3 cellular contexts compared by ENCODE assay signal in the genomic region with DNA sequence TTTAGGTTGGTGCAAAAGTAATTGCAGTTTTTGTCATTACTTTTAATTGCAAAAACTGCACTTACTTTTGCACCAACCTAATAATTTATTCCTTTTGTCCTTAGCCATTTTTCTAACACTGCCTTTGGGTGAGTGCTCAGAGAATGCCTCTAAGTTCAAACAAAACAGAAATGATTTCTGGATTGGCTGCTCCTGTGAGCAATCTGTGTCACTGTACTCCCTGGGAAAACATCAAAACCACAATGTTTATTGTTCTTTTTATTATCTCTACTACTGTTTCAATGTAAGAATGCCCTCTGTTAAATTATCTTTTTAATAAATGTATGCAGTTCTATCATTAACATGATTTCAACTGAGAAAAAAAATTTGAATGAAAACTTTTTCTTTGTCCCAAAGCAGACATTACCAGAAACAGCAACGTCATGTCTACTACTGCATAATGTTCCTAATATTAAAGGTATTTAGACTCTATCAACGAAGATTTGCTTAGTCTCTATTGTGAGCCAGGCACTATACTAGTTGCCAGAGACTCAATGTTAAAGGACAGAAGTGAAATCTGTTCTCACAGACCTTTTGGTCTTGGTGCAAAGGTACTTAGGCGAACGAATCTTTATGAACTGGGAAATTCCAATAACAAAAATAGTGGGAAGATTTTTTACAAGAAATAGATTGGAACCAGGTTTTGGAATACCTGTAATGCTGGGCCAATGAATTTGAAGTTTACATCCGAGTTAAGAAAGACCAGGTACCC.
TF ChIP-seq lines count a peak whose summit lies in the region.

No MANE protein-coding gene starts in this region.

TF ChIP-seq in liver, 16 proteins besides CTCF, POLR2A, EP300 and RAD21:
- peak; percentile 77 to 87 for TF ChIP-seq HNF4A (conservative IDR thresholded peaks at IDR 0.05)
- TF ChIP-seq, protein P1, sequence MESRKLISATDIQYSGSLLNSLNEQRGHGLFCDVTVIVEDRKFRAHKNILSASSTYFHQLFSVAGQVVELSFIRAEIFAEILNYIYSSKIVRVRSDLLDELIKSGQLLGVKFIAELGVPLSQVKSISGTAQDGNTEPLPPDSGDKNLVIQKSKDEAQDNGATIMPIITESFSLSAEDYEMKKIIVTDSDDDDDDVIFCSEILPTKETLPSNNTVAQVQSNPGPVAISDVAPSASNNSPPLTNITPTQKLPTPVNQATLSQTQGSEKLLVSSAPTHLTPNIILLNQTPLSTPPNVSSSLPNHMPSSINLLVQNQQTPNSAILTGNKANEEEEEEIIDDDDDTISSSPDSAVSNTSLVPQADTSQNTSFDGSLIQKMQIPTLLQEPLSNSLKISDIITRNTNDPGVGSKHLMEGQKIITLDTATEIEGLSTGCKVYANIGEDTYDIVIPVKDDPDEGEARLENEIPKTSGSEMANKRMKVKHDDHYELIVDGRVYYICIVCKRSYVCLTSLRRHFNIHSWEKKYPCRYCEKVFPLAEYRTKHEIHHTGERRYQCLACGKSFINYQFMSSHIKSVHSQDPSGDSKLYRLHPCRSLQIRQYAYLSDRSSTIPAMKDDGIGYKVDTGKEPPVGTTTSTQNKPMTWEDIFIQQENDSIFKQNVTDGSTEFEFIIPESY (IDR thresholded peaks at IDR 0.05): no peak
- TF ChIP-seq SP1 (IDR thresholded peaks at IDR 0.05): peak; percentile 10

TF ChIP-seq in HepG2, 621 proteins besides CTCF, POLR2A, EP300 and RAD21 (continues in another document):
- TF ChIP-seq THAP11 (CRISPR knock-in tag; IDR thresholded peaks at IDR 0.05): no peak
- TF ChIP-seq ZNF558 (CRISPR knock-in tag; IDR thresholded peaks at IDR 0.05; ENCODE audit: borderline replicate concordance): no peak
- no peak for TF ChIP-seq PPARG (CRISPR knock-in tag; conservative IDR thresholded peaks at IDR 0.05)
- no peak for TF ChIP-seq ATF2 (CRISPR knock-in tag; IDR thresholded peaks at IDR 0.05)
- TF ChIP-seq ZNF629 (CRISPR knock-in tag; conservative IDR thresholded peaks at IDR 0.05): no peak
- no peak for TF ChIP-seq ZNF773 (CRISPR knock-in tag; IDR thresholded peaks at IDR 0.05; ENCODE audit: borderline replicate concordance)
- no peak for TF ChIP-seq NFE2 (CRISPR knock-in tag; IDR thresholded peaks at IDR 0.05)
- TF ChIP-seq, protein P2, sequence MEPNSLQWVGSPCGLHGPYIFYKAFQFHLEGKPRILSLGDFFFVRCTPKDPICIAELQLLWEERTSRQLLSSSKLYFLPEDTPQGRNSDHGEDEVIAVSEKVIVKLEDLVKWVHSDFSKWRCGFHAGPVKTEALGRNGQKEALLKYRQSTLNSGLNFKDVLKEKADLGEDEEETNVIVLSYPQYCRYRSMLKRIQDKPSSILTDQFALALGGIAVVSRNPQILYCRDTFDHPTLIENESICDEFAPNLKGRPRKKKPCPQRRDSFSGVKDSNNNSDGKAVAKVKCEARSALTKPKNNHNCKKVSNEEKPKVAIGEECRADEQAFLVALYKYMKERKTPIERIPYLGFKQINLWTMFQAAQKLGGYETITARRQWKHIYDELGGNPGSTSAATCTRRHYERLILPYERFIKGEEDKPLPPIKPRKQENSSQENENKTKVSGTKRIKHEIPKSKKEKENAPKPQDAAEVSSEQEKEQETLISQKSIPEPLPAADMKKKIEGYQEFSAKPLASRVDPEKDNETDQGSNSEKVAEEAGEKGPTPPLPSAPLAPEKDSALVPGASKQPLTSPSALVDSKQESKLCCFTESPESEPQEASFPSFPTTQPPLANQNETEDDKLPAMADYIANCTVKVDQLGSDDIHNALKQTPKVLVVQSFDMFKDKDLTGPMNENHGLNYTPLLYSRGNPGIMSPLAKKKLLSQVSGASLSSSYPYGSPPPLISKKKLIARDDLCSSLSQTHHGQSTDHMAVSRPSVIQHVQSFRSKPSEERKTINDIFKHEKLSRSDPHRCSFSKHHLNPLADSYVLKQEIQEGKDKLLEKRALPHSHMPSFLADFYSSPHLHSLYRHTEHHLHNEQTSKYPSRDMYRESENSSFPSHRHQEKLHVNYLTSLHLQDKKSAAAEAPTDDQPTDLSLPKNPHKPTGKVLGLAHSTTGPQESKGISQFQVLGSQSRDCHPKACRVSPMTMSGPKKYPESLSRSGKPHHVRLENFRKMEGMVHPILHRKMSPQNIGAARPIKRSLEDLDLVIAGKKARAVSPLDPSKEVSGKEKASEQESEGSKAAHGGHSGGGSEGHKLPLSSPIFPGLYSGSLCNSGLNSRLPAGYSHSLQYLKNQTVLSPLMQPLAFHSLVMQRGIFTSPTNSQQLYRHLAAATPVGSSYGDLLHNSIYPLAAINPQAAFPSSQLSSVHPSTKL (CRISPR knock-in tag; IDR thresholded peaks at IDR 0.05): no peak
- no peak for TF ChIP-seq FOXP4 (CRISPR knock-in tag; IDR thresholded peaks at IDR 0.05)

TF ChIP-seq in SK-N-SH treated with all-trans-retinoic acid at 6 μM for 48 hours, 23 proteins besides CTCF, POLR2A, EP300 and RAD21:
- TF ChIP-seq ZC3H10 (CRISPR knock-in tag; IDR thresholded peaks at IDR 0.05): no peak
- TF ChIP-seq, protein P3, sequence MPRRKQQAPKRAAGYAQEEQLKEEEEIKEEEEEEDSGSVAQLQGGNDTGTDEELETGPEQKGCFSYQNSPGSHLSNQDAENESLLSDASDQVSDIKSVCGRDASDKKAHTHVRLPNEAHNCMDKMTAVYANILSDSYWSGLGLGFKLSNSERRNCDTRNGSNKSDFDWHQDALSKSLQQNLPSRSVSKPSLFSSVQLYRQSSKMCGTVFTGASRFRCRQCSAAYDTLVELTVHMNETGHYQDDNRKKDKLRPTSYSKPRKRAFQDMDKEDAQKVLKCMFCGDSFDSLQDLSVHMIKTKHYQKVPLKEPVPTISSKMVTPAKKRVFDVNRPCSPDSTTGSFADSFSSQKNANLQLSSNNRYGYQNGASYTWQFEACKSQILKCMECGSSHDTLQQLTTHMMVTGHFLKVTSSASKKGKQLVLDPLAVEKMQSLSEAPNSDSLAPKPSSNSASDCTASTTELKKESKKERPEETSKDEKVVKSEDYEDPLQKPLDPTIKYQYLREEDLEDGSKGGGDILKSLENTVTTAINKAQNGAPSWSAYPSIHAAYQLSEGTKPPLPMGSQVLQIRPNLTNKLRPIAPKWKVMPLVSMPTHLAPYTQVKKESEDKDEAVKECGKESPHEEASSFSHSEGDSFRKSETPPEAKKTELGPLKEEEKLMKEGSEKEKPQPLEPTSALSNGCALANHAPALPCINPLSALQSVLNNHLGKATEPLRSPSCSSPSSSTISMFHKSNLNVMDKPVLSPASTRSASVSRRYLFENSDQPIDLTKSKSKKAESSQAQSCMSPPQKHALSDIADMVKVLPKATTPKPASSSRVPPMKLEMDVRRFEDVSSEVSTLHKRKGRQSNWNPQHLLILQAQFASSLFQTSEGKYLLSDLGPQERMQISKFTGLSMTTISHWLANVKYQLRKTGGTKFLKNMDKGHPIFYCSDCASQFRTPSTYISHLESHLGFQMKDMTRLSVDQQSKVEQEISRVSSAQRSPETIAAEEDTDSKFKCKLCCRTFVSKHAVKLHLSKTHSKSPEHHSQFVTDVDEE (CRISPR knock-in tag; IDR thresholded peaks at IDR 0.05): no peak
- TF ChIP-seq ISL1 (CRISPR knock-in tag; IDR thresholded peaks at IDR 0.05): no peak
- TF ChIP-seq CREB5 (CRISPR knock-in tag; IDR thresholded peaks at IDR 0.05; ENCODE audit: low read depth): no peak
- TF ChIP-seq, protein P4, sequence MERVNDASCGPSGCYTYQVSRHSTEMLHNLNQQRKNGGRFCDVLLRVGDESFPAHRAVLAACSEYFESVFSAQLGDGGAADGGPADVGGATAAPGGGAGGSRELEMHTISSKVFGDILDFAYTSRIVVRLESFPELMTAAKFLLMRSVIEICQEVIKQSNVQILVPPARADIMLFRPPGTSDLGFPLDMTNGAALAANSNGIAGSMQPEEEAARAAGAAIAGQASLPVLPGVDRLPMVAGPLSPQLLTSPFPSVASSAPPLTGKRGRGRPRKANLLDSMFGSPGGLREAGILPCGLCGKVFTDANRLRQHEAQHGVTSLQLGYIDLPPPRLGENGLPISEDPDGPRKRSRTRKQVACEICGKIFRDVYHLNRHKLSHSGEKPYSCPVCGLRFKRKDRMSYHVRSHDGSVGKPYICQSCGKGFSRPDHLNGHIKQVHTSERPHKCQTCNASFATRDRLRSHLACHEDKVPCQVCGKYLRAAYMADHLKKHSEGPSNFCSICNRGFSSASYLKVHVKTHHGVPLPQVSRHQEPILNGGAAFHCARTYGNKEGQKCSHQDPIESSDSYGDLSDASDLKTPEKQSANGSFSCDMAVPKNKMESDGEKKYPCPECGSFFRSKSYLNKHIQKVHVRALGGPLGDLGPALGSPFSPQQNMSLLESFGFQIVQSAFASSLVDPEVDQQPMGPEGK (CRISPR knock-in tag; IDR thresholded peaks at IDR 0.05; ENCODE audit: borderline replicate concordance): no peak
- no peak for TF ChIP-seq RARB (CRISPR knock-in tag; IDR thresholded peaks at IDR 0.05)
- no peak for TF ChIP-seq ZFP30 (CRISPR knock-in tag; IDR thresholded peaks at IDR 0.05)
- no peak for TF ChIP-seq ZNF70 (CRISPR knock-in tag; IDR thresholded peaks at IDR 0.05)
- no peak for TF ChIP-seq ESRRG (CRISPR knock-in tag; IDR thresholded peaks at IDR 0.05)
- TF ChIP-seq OSR1 (CRISPR knock-in tag; IDR thresholded peaks at IDR 0.05): no peak
